8 cellular contexts compared by ENCODE assay signal in the genomic region with DNA sequence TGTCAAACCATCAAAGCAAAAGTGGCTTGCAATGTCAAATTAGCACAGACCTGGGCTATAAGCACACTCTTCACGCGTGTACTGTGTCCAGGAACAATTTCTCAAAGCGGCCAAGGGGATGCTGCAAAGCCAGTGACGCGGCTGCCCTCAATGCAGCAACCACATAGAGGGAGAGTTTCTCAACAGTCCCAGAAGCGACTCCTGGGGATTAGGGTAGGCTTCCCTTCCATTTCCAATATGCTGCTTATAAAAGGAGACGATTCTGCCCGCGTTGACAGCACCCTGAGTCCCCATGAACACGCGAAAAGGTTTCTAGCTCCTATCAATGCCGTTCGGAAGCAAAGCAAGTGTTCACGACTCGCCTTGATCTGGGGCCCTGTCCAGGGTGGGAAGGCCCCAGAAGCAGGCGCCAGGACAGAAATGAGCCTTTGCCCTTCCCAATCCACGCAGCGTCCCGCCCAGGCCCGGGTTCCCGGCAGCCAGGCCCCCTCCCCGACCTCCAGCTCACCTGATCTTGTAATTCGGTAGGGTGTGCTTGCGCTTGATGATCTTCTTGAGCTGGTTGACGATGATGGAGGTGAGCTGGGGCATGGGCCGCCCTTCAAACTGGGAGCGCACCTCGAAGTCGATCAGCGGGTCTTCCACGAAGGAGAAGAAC. TPM values are rescaled to one million over a fixed set of nuclear protein-coding genes. Genes with fewer than 3 reads are reported as not detected.
DNase-seq lines count a peak whose midpoint lies in the region; ATAC-seq, FAIRE-seq and TF ChIP-seq lines count a peak whose summit lies in the region.

No MANE protein-coding gene starts in this region.

- peaks cover 50% of the 10 kb centered on the region for H3K4me1 Mint-ChIP-seq in CD8-positive, alpha-beta T cell (ENCODE audit: low read depth)
- peaks cover 28% of the 10 kb centered on the region for H3K4me1 Mint-ChIP-seq in activated T-helper 2 cell treated with anti-CD3 and anti-CD28 coated beads, Interferon-gamma antibody, Interleukin-2, Interleukin-4, amounts not matched to agents 10 μg/mL and 5 μg/mL and 100 μg/mL, durations not matched to agents 14 hours and 24 hours and 36 hours (ENCODE audit: low read depth)

- no peaks in the 10 kb centered on the region for H3K9me3 Mint-ChIP-seq in CD8-positive, alpha-beta T cell
- H3K9me3 Mint-ChIP-seq in activated T-helper 2 cell treated with anti-CD3 and anti-CD28 coated beads, Interferon-gamma antibody, Interleukin-2, Interleukin-4, amounts not matched to agents 10 μg/mL and 5 μg/mL and 100 μg/mL, durations not matched to agents 14 hours and 24 hours and 36 hours = no peaks in the 10 kb centered on the region

- peaks cover 15% of the 10 kb centered on the region for H3K36me3 Mint-ChIP-seq in CD8-positive, alpha-beta T cell
- H3K36me3 Mint-ChIP-seq in activated T-helper 2 cell treated with anti-CD3 and anti-CD28 coated beads, Interferon-gamma antibody, Interleukin-2, Interleukin-4, amounts not matched to agents 10 μg/mL and 5 μg/mL and 100 μg/mL, durations not matched to agents 14 hours and 24 hours and 36 hours (ENCODE audit: low read depth) = peaks cover 30% of the 10 kb centered on the region

- H2AFZ ChIP-seq in neuron (ENCODE audit: low read depth, low read length) = no peak overlapping the region

- intact Hi-C loops in CD8-positive, alpha-beta T cell (cut with DNase I, micrococcal nuclease) = loop anchor here (5.0 to 10.0 kb wide), 3 partner anchors 197 to 1378 kb away; partner anchors contain the start of gene CACUL1 (in 1 of the 2)
- intact Hi-C loops in activated T-helper 2 cell treated with anti-CD3 and anti-CD28 coated beads, Interferon-gamma antibody, Interleukin-2, Interleukin-4, amounts not matched to agents 10 μg/mL and 5 μg/mL and 100 μg/mL, durations not matched to agents 14 hours and 24 hours and 36 hours (cut with micrococcal nuclease) = loop anchor here (2.0 to 10.0 kb wide), 3 partner anchors 37 to 673 kb away; partner anchors contain the start of gene RAB11FIP2
- intact Hi-C loops in aorta (cut with DNase I) = no loop called here

- peaks cover 17% of the 10 kb centered on the region for H3K27me3 Mint-ChIP-seq in CD8-positive, alpha-beta T cell (ENCODE audit: low read depth)
- peaks cover 23% of the 10 kb centered on the region for H3K27me3 Mint-ChIP-seq in activated T-helper 2 cell treated with anti-CD3 and anti-CD28 coated beads, Interferon-gamma antibody, Interleukin-2, Interleukin-4, amounts not matched to agents 10 μg/mL and 5 μg/mL and 100 μg/mL, durations not matched to agents 14 hours and 24 hours and 36 hours (ENCODE audit: low read depth)

- peak overlapping the region; percentile 73 for H3K27ac ChIP-seq in CD8-positive, alpha-beta T cell (ENCODE audit: low read depth, low read length)
- H3K27ac ChIP-seq in aorta (ENCODE audit: low read depth in 1 of 2, low read length in 2 of 2) = no peak overlapping the region

- DNase-seq in CD8-positive, alpha-beta T cell = peak in 5 of 7 experiments; percentile 18 to 61 (median 42)
- peak; percentile 14 for DNase-seq in NOMO-1 treated with dmso at 0.1 percent for 144 hours (lab: John Stamatoyannopoulos, UW; ENCODE audit: unreplicated experiment)
- DNase-seq in activated T-helper 2 cell treated with anti-CD3 and anti-CD28 coated beads, Interferon-gamma antibody, Interleukin-2, Interleukin-4, amounts not matched to agents 10 μg/mL and 5 μg/mL and 100 μg/mL, durations not matched to agents 14 hours and 24 hours and 36 hours (ENCODE audit: low spot score) = peak; percentile 20
- peak; percentile 12 to 37 for DNase-seq in frontal cortex (ENCODE audit: low spot score in 2 of 2)
- peak; percentile 61 to 80 for DNase-seq in aorta

- WGBS in aorta, 2 donors = 1 to 2% methylated on average over 31 of the region's 31 CpGs

- no peak for TF ChIP-seq CTCF in CD8-positive, alpha-beta T cell (IDR thresholded peaks at IDR 0.05)

- ATAC-seq in CD8-positive, alpha-beta T cell = peak; percentile 49
- ATAC-seq in GM21619 (IDR thresholded peaks at IDR 0.05; ENCODE audit: unreplicated experiment) = peak; percentile 24
- no peak for ATAC-seq in aorta (ENCODE audit: low FRiP score)
- ATAC-seq in GM18858 (IDR thresholded peaks at IDR 0.05; ENCODE audit: unreplicated experiment) = no peak

- POLR2A ChIA-PET in CD8-positive, alpha-beta T cell (lab: Charles Lee) = interaction anchor here (0.9 kb wide), 1 partner anchor 13 kb away, joined by 3 read pairs; no protein-coding TSS in a partner anchor

- peak overlapping the region; percentile 95 for H3K4me3 Mint-ChIP-seq in CD8-positive, alpha-beta T cell
- H3K4me3 Mint-ChIP-seq in activated T-helper 2 cell treated with anti-CD3 and anti-CD28 coated beads, Interferon-gamma antibody, Interleukin-2, Interleukin-4, amounts not matched to agents 10 μg/mL and 5 μg/mL and 100 μg/mL, durations not matched to agents 14 hours and 24 hours and 36 hours (ENCODE audit: low read depth) = peak overlapping the region; percentile 90

- peak overlapping the region; percentile 95 for H3K4me3 ChIP-seq in CD8-positive, alpha-beta T cell (ENCODE audit: low read depth, low read length)
- H3K4me3 ChIP-seq in neuron (ENCODE audit: low read length) (peak overlapping the region; percentile 95), aorta (ENCODE audit: low read length in 2 of 2) (peak overlapping the region; percentile 74 to 83)

- no peaks in the 10 kb centered on the region for H3K9me3 ChIP-seq in CD8-positive, alpha-beta T cell (ENCODE audit: low read length)
- H3K9me3 ChIP-seq in neuron (ENCODE audit: low read length) (no peaks in the 10 kb centered on the region), aorta (ENCODE audit: control insufficient read depth, low read length) (no peaks in the 10 kb centered on the region)

- no peaks in the 10 kb centered on the region for H3K36me3 ChIP-seq in CD8-positive, alpha-beta T cell (ENCODE audit: insufficient read depth, low read length)
- H3K36me3 ChIP-seq in neuron (ENCODE audit: insufficient read depth, low read length) = no peaks in the 10 kb centered on the region
- no peaks in the 10 kb centered on the region for H3K36me3 ChIP-seq in aorta (ENCODE audit: control insufficient read depth in 1 of 2, insufficient read depth in 2 of 2, low read length in 1 of 2)

- no peaks in the 10 kb centered on the region for H3K27me3 ChIP-seq in CD8-positive, alpha-beta T cell (ENCODE audit: insufficient read depth, low read length)
- H3K27me3 ChIP-seq in neuron (ENCODE audit: insufficient read depth, low read length) (peaks cover 2% of the 10 kb centered on the region), aorta (ENCODE audit: control insufficient read depth in 1 of 2, insufficient read depth in 2 of 2, low read length in 1 of 2) (no peaks in the 10 kb centered on the region)

- FAIRE-seq in frontal cortex (lab: Jason Lieb, UNC) = no peak

- H3K4me1 ChIP-seq in CD8-positive, alpha-beta T cell (ENCODE audit: insufficient read depth, low read length) = peaks cover 31% of the 10 kb centered on the region
- H3K4me1 ChIP-seq in neuron (ENCODE audit: insufficient read depth, low read length) (peaks cover 16% of the 10 kb centered on the region), aorta (ENCODE audit: control insufficient read depth in 1 of 2, insufficient read depth in 2 of 2, low read length in 2 of 2) (peaks cover 0 to 3% of the 10 kb centered on the region in 2 donors)

- H3K27ac Mint-ChIP-seq in CD8-positive, alpha-beta T cell = peak overlapping the region; percentile 95
- peak overlapping the region; percentile 74 for H3K27ac Mint-ChIP-seq in activated T-helper 2 cell treated with anti-CD3 and anti-CD28 coated beads, Interferon-gamma antibody, Interleukin-2, Interleukin-4, amounts not matched to agents 10 μg/mL and 5 μg/mL and 100 μg/mL, durations not matched to agents 14 hours and 24 hours and 36 hours

- CTCF ChIA-PET in CD8-positive, alpha-beta T cell (lab: Charles Lee) = no interaction called here

RNA-seq across cellular contexts. Expression of gene PDZD8, which starts 1.3 kb away (rescaled TPM):
- total RNA-seq in CD8-positive, alpha-beta T cell = 10 to 100 TPM; 49.6 to 59.8 TPM
- 20.6 and 22.0 TPM in 2 replicates for total RNA-seq in activated T-helper 2 cell treated with anti-CD3 and anti-CD28 coated beads, Interferon-gamma antibody, Interleukin-2, Interleukin-4, amounts not matched to agents 10 μg/mL and 5 μg/mL and 100 μg/mL, durations not matched to agents 14 hours and 24 hours and 36 hours
- total RNA-seq in frontal cortex = 22.0 TPM
- total RNA-seq in aorta = 10 to 100 TPM; 35.5 to 36.0 TPM
- polyA plus RNA-seq in aorta = 1 to 10 TPM; 4.5 to 5.2 TPM

Comparison
In these comparisons a context has a peak if more than half of its experiments do, and no peak if none do; other contexts are left out.
1. ATAC-seq: peak in CD8-positive, alpha-beta T cell (single experiment) and GM21619 (single experiment); none in aorta (single experiment) and GM18858 (single experiment).
2. DNase-seq: peak in every context shown above with its lines; median percentile 70 in aorta; 42 in CD8-positive, alpha-beta T cell; 24 in frontal cortex; 20 in activated T-helper 2 cell treated with anti-CD3 and anti-CD28 coated beads, Interferon-gamma antibody, Interleukin-2, Interleukin-4, amounts not matched to agents 10 μg/mL and 5 μg/mL and 100 μg/mL, durations not matched to agents 14 hours and 24 hours and 36 hours; 14 in NOMO-1 treated with dmso at 0.1 percent for 144 hours.
3. intact Hi-C loops: an anchor here in CD8-positive, alpha-beta T cell (5.0 to 10.0 kb wide) and activated T-helper 2 cell treated with anti-CD3 and anti-CD28 coated beads, Interferon-gamma antibody, Interleukin-2, Interleukin-4, amounts not matched to agents 10 μg/mL and 5 μg/mL and 100 μg/mL, durations not matched to agents 14 hours and 24 hours and 36 hours (2.0 to 10.0 kb wide); none called in aorta.
4. Peak in every context shown above with its lines, with median percentiles within 50 percentile points of each other: H3K4me3 ChIP-seq.